Comparison of ENCODE assay signal across 17 cellular contexts in genomic region chr1:165884009-165884689, GRCh38. TPM values are rescaled to one million over a fixed set of nuclear protein-coding genes. Genes with fewer than 3 reads are reported as not detected.
DNase-seq lines count a peak whose midpoint lies in the region; ATAC-seq, FAIRE-seq and TF ChIP-seq lines count a peak whose summit lies in the region.
"Had no signal": no experiment of that assay in that cellular context is flagged by ENCODE, and none has a peak within 500 bp of the region (broad histone marks: within the 10 kb centered on the region; RNA-seq: fewer than 3 reads in every experiment).

No MANE protein-coding gene starts in this region.

- no peak for FAIRE-seq in GM12878 (lab: Jason Lieb, UNC)
- FAIRE-seq: frontal cortex, TTC549 had no signal

- POLR2A ChIA-PET in GM12878 (lab: Charles Lee) = interaction anchor here (0.6 to 2.6 kb wide), 11 partner anchors 9 to 286 kb away, joined by 3 to 16 read pairs (median 5); no protein-coding TSS in a partner anchor

- H4K20me1 ChIP-seq in GM12878 (ENCODE audit: control insufficient read depth, insufficient read depth) = no peaks in the 10 kb centered on the region

- H3K9me3 Mint-ChIP-seq in memory B cell (no peaks in the 10 kb centered on the region), type B pancreatic cell (no peaks in the 10 kb centered on the region)

- no peak for TF ChIP-seq RAD21 in GM12878 (IDR thresholded peaks at IDR 0.05; ENCODE audit: insufficient read depth, low read depth, low read length)

- no peak overlapping the region for H3K4me3 ChIP-seq in right atrium auricular region
- no peak overlapping the region for H3K4me3 ChIP-seq in GM12878

- TF ChIP-seq CTCF in right atrium auricular region (IDR thresholded peaks at IDR 0.05) (no peak), GM12878 (IDR thresholded peaks at IDR 0.05 in 2 of 3, conservative IDR thresholded peaks at IDR 0.05 in 1 of 3; ENCODE audit: control insufficient read depth in 2 of 3, extremely low read depth in 1 of 3, insufficient read depth in 1 of 3, low read depth in 3 of 3, low read length in 3 of 3) (no peak), type B pancreatic cell (conservative IDR thresholded peaks at IDR 0.05) (no peak)

- intact Hi-C loops in left cardiac atrium (cut with DNase I) = no loop called here
- intact Hi-C loops in GM12878 (cut with micrococcal nuclease; ENCODE audit: unreplicated experiment) = loop anchor here (5.0 kb wide), 1 partner anchor 42 kb away; no protein-coding TSS in a partner anchor

- H3K4me2 ChIP-seq in GM12878 (ENCODE audit: control insufficient read depth, insufficient read depth) = peak overlapping the region; percentile 20; the same call in 1 of the 2 replicates

- H3K4me1 Mint-ChIP-seq in memory B cell = peaks cover 24% of the 10 kb centered on the region
- peaks cover 39% of the 10 kb centered on the region for H3K4me1 Mint-ChIP-seq in type B pancreatic cell (ENCODE audit: unreplicated experiment)

- H3K36me3 Mint-ChIP-seq in memory B cell (peaks cover 3% of the 10 kb centered on the region), type B pancreatic cell (peaks cover 15% of the 10 kb centered on the region)

- peaks cover 91% of the 10 kb centered on the region for H3K79me2 ChIP-seq in GM12878 (ENCODE audit: control insufficient read depth, insufficient read depth, low read length)

- H3K27ac ChIP-seq in right atrium auricular region = no peak overlapping the region
- peak overlapping the region; percentile 64 for H3K27ac ChIP-seq in GM12878 (ENCODE audit: control insufficient read depth, insufficient read depth)

- H3K36me3 ChIP-seq in right atrium auricular region (no peaks in the 10 kb centered on the region), GM12878 (ENCODE audit: control insufficient read depth in 2 of 2, insufficient read depth in 2 of 2, low read length in 1 of 2) (no peaks in the 10 kb centered on the region; a peak in 2 of 4 replicates)

- 87% methylated on average over 9 of the region's 9 CpGs for WGBS in GM12878 (ENCODE audit: insufficient coverage, insufficient replicate concordance, low lambda C conversion rate, missing lambda C conversion rate)

- H3K27me3 Mint-ChIP-seq in memory B cell (no peaks in the 10 kb centered on the region), type B pancreatic cell (no peaks in the 10 kb centered on the region)

- no peak overlapping the region for H3K9ac ChIP-seq in GM12878 (ENCODE audit: control insufficient read depth, insufficient read depth, low read length)

- BruUV-seq in GM12878 (replicated peaks; lab: Mats Ljungman, UMichigan) = no TSS peak

- H3K9me3 ChIP-seq in right atrium auricular region (no peaks in the 10 kb centered on the region), GM12878 (replicated peaks; ENCODE audit: control insufficient read depth, insufficient read depth, low read length) (no peaks in the 10 kb centered on the region)

- no peak for TF ChIP-seq EP300 in GM12878 (IDR thresholded peaks at IDR 0.05; ENCODE audit: borderline replicate concordance in 1 of 2, control insufficient read depth in 1 of 2, low read depth in 2 of 2, low read length in 2 of 2)

- SMC1A ChIA-PET in GM12878 (lab: Charles Lee; ENCODE audit: uncharacterized antibody, unreplicated experiment) = interaction anchor here (0.5 to 5.8 kb wide), 27 partner anchors 10 to 606 kb away, joined by 3 to 49 read pairs (median 8); partner anchors contain the start of gene TMCO1

- H3K27me3 ChIP-seq in right atrium auricular region (no peaks in the 10 kb centered on the region), GM12878 (replicated peaks in 1 of 2; ENCODE audit: control insufficient read depth in 2 of 2, insufficient read depth in 2 of 2, low read length in 1 of 2) (no peaks in the 10 kb centered on the region)

- H3K4me1 ChIP-seq in right atrium auricular region (peaks cover 0 to 24% of the 10 kb centered on the region in 2 donors), GM12878 (ENCODE audit: control insufficient read depth, insufficient read depth, low read length) (peaks cover 55% of the 10 kb centered on the region)

- ATAC-seq in left cardiac atrium (peak; percentile 21 to 61), GM12878 (peak; percentile 42), memory B cell (ENCODE audit: low read depth) (no peak), GM18505 (IDR thresholded peaks at IDR 0.05; ENCODE audit: unreplicated experiment) (no peak)

- TF ChIP-seq POLR2A in GM12878 (IDR thresholded peaks at IDR 0.05; ENCODE audit: low read depth, low read length) (no peak), GM18505 (IDR thresholded peaks at IDR 0.05; ENCODE audit: borderline replicate concordance, extremely low read depth, insufficient read depth, insufficient read length) (no peak)

- RAD21 ChIA-PET in GM12878 (lab: Charles Lee; ENCODE audit: unreplicated experiment) = interaction anchor here (0.8 to 4.9 kb wide), 16 partner anchors 9 to 282 kb away, joined by 3 to 37 read pairs (median 4); partner anchors contain the start of gene TMCO1

- CTCF ChIA-PET in GM12878 (lab: Yijun Ruan, JAX) = interaction anchor here (0.8 to 3.1 kb wide), 18 partner anchors 9 to 283 kb away, joined by 3 to 18 read pairs (median 5); partner anchors contain the start of genes ALDH9A1, TMCO1 and UCK2

- H3K27ac Mint-ChIP-seq in memory B cell (peak overlapping the region; percentile 30), type B pancreatic cell (peak overlapping the region; percentile 69)

- DNase-seq in left cardiac atrium (no peak), right atrium auricular region (ENCODE audit: low spot score) (no peak), GM12878 (ENCODE audit: low read depth, low spot score) (no peak), memory B cell (ENCODE audit: low spot score in 2 of 2) (no peak), type B pancreatic cell (ENCODE audit: extremely low spot score, unreplicated experiment) (no peak), NCI-H1048 (lab: John Stamatoyannopoulos, UW) (no peak), hippocampal formation (lab: John Stamatoyannopoulos, UW) (no peak)
- DNase-seq: EL; kidney glomerular epithelial cell; NCI-H1105; NCI-H524 treated with DMSO at 0.1 percent for 48 hours; occipital lobe; SHP77; stimulated activated CD8-positive, alpha-beta memory T cell treated with anti-CD3 and anti-CD28 coated beads, Interleukin-4, amount 100 ng/mL, for 48 hours had no signal

- in situ Hi-C loops in GM12878 (cut with MboI) = loop anchor here (5.0 kb wide), 1 partner anchor 37 kb away; no protein-coding TSS in a partner anchor

- no peak overlapping the region for H2AFZ ChIP-seq in GM12878 (ENCODE audit: control insufficient read depth, low read depth, low read length)

- no peak overlapping the region for H3K4me3 Mint-ChIP-seq in memory B cell
- peak overlapping the region; percentile 39 for H3K4me3 Mint-ChIP-seq in type B pancreatic cell

TF ChIP-seq in GM12878, 131 proteins besides CTCF, POLR2A, EP300 and RAD21:
- TF ChIP-seq HCFC1 (IDR thresholded peaks at IDR 0.05; ENCODE audit: low read length) (no peak), FOXM1 (IDR thresholded peaks at IDR 0.05; ENCODE audit: low read depth, low read length) (no peak), RUNX3 (IDR thresholded peaks at IDR 0.05; ENCODE audit: low read length) (no peak), MTA3 (IDR thresholded peaks at IDR 0.05; ENCODE audit: borderline replicate concordance, low read length) (no peak), MTA2 (IDR thresholded peaks at IDR 0.05; ENCODE audit: low read depth) (no peak), ZNF384 (IDR thresholded peaks at IDR 0.05; ENCODE audit: borderline replicate concordance, low read depth, low read length) (no peak), EGR1 (IDR thresholded peaks at IDR 0.05; ENCODE audit: borderline replicate concordance in 1 of 2, low read depth in 2 of 2, low read length in 2 of 2) (no peak), SMC3 (IDR thresholded peaks at IDR 0.05; ENCODE audit: borderline replicate concordance, low read length) (no peak), PBX3 (IDR thresholded peaks at IDR 0.05; ENCODE audit: insufficient replicate concordance, low read depth, low read length) (no peak), SP1 (IDR thresholded peaks at IDR 0.05; ENCODE audit: low read depth, low read length) (no peak), ZZZ3 (IDR thresholded peaks at IDR 0.05; ENCODE audit: control insufficient read depth, insufficient read length, low read depth) (no peak)

RNA-seq across cellular contexts. Expression of gene UCK2, which starts 56.7 kb away (rescaled TPM):
- total RNA-seq in left cardiac atrium (10 to 100 TPM in 1 of 2 donors, 1 to 10 TPM in 1; 8.0 to 18.2 TPM), right atrium auricular region (10 to 100 TPM in 1 of 2 donors, 1 to 10 TPM in 1; 8.8 to 19.3 TPM), GM12878 (2014; rRNA removed) (99.9 and 105 TPM in 2 replicates), GM12878 (2014; rRNA removed; fragmentation: Illumina TruSeq; extraction: Trizol) (55.3 and 57.0 TPM in 2 replicates), GM12878 (2021) (70.9 and 74.0 TPM in 2 replicates), type B pancreatic cell (ENCODE audit: low replicate concordance) (34.9 and 59.3 TPM in 2 replicates)
- total RNA-seq in GM12878 (2013; cell fraction: nucleolus; rRNA removed) = 49.7 and 55.2 TPM in 2 replicates
- 35.8 TPM for polyA plus RNA-seq in GM12878 (2011; ENCODE audit: low read depth)
- polyA plus RNA-seq in GM12878 (2011; rRNA removed) (79.0 and 95.4 TPM in 2 replicates), GM12878 (2014; fragmentation: Illumina TruSeq; extraction: Trizol) (59.0 and 70.7 TPM in 2 replicates), GM12878 (2014; fragmentation: Nextera tagmentation; extraction: Ambion mirVana) (10 to 100 TPM; 67.0 to 74.3 TPM), GM12878 (2014; rRNA removed) (96.3 and 97.0 TPM in 2 replicates), GM12878 (2016; fragmentation: Nextera tagmentation; extraction: Ambion mirVana) (100 to 1,000 TPM in 1 of 2 experiments, 10 to 100 TPM in 1; 97.6 to 106 TPM)
- polyA plus RNA-seq in GM12878 (2011; cell fraction: cytosol; rRNA removed) = 117 and 130 TPM in 2 replicates
- 66.9 and 67.2 TPM in 2 replicates for polyA plus RNA-seq in GM12878 (2011; cell fraction: nucleus; rRNA removed)
- 34.8 and 36.4 TPM in 2 replicates for polyA plus RNA-seq in GM12878 (2012)
- polyA minus RNA-seq in GM12878 (2011; rRNA and poly(A)+ RNA removed) = 129 and 137 TPM in 2 replicates
- polyA minus RNA-seq in GM12878 (2011; cell fraction: cytosol; rRNA and poly(A)+ RNA removed) = 42.0 and 46.0 TPM in 2 replicates
- polyA minus RNA-seq in GM12878 (2011; cell fraction: nucleus; rRNA and poly(A)+ RNA removed) = 27.6 and 52.4 TPM in 2 replicates

Comparison
In these comparisons a context has a peak if more than half of its experiments do, and no peak if none do; other contexts are left out.
1. ATAC-seq: peak in left cardiac atrium (2 of 2) and GM12878 (single experiment); none in memory B cell (single experiment) and GM18505 (single experiment).